In the genomic region with DNA sequence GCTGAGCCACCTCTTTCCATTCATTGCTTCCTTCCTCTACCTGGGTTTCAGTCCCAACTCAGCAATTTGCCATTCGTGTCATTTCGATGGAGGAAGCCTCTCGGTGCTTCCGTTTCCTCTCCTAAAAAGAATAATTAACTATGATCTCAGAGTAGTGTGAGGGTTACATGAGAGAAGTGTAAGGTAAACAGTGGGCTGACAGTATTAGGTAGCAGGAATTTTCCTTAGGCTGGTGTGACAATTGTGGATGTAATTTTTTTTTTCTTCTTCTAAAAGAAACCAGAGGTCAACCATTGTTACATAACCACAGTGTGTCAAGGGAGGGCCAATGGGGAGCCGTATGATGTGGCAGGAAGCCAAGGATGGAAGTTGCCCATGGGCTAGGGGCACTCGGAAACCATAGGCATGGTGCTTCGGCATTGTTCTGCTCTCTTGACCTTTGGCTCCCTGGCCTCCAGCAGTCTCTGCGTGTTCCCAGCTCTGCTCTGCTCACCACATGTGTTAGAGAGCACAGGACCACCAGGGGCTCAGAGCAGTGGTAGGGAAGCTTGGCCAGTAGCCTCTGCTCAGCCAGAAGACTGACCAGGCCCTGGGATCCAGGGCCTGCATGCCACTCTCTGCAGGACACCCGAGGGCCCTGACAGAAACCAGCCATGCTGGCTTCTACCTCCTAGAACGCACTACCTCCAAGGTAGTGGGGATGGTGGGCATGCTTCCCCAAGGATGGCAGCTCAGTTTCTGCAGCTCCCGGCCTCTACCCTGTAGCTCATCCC, we compare ENCODE assay signal across 1 cellular context.
TF ChIP-seq lines count a peak whose summit lies in the region.

No MANE protein-coding gene starts in this region.

TF ChIP-seq in GM12878, 131 proteins besides CTCF, POLR2A, EP300 and RAD21:
- no peak for TF ChIP-seq TCF12 (IDR thresholded peaks at IDR 0.05; ENCODE audit: low read depth, low read length)
- 0 out of 4 replicates have a peak, but pooled peaks of 1 of the 2 experiments have one; percentile 53 for TF ChIP-seq ETV6 (conservative IDR thresholded peaks at IDR 0.05 in 1 of 2, IDR thresholded peaks at IDR 0.05 in 1 of 2; ENCODE audit: borderline replicate concordance in 1 of 2, low read depth in 1 of 2)
